Comparison of ENCODE assay signal across 8 cellular contexts in genomic region chr11:10076458-10077141, GRCh38.
A peak's percentile ranks its signal among the peaks of the same experiment; 100 is the strongest.
DNase-seq lines count a peak whose midpoint lies in the region; ATAC-seq and TF ChIP-seq lines count a peak whose summit lies in the region.

No MANE protein-coding gene starts in this region.

- H3K4me1 Mint-ChIP-seq in activated CD8-positive, alpha-beta T cell treated with anti-CD3 and anti-CD28 coated beads, Interleukin-2, amount 10 ng/mL, durations not matched to agents 7 days and 5 days (ENCODE audit: low read depth), result no peaks in the 10 kb centered on the region

- no peak overlapping the region for H3K4me3 Mint-ChIP-seq in activated CD8-positive, alpha-beta T cell treated with anti-CD3 and anti-CD28 coated beads, Interleukin-2, amount 10 ng/mL, durations not matched to agents 7 days and 5 days

- no peaks in the 10 kb centered on the region for H3K27me3 Mint-ChIP-seq in activated CD8-positive, alpha-beta T cell treated with anti-CD3 and anti-CD28 coated beads, Interleukin-2, amount 10 ng/mL, durations not matched to agents 7 days and 5 days (ENCODE audit: low read depth)

- POLR2A ChIA-PET in activated CD8-positive, alpha-beta T cell treated with anti-CD3 and anti-CD28 coated beads, Interleukin-2, amount 10 ng/mL, durations not matched to agents 7 days and 5 days (lab: Charles Lee), result interaction anchor here (0.6 kb wide), 1 partner anchor 194 kb away, joined by 3 read pairs; no protein-coding TSS in a partner anchor

- no peaks in the 10 kb centered on the region for H3K27me3 ChIP-seq in heart left ventricle

- peaks cover 0 to 11% (median 0%) of the 10 kb centered on the region in 12 donors for H3K4me1 ChIP-seq in heart left ventricle

- H3K36me3 ChIP-seq in heart left ventricle, result no peaks in the 10 kb centered on the region

- peaks cover 29% of the 10 kb centered on the region for H3K9me3 Mint-ChIP-seq in activated CD8-positive, alpha-beta T cell treated with anti-CD3 and anti-CD28 coated beads, Interleukin-2, amount 10 ng/mL, durations not matched to agents 7 days and 5 days (ENCODE audit: insufficient read depth)

- intact Hi-C loops in heart left ventricle (cut with DNase I), result no loop called here

- H3K27ac ChIP-seq in heart left ventricle, result no peak overlapping the region

- CTCF ChIA-PET in activated CD8-positive, alpha-beta T cell treated with anti-CD3 and anti-CD28 coated beads, Interleukin-2, amount 10 ng/mL, durations not matched to agents 7 days and 5 days (lab: Charles Lee), result interaction anchor here (0.7 to 2.5 kb wide), 16 partner anchors 8 to 593 kb away, joined by 3 to 16 read pairs (median 3); no protein-coding TSS in a partner anchor

- ATAC-seq in GM19324 (IDR thresholded peaks at IDR 0.05; ENCODE audit: low FRiP score, unreplicated experiment) (peak; percentile 78), heart left ventricle (peak; percentile 61 to 86 (median 80)), HG03565 (IDR thresholded peaks at IDR 0.05; ENCODE audit: unreplicated experiment) (no peak)
- no peak for ATAC-seq in activated CD8-positive, alpha-beta T cell treated with anti-CD3 and anti-CD28 coated beads, Interleukin-2, amount 10 ng/mL, durations not matched to agents 7 days and 5 days

- H3K27ac Mint-ChIP-seq in activated CD8-positive, alpha-beta T cell treated with anti-CD3 and anti-CD28 coated beads, Interleukin-2, amount 10 ng/mL, durations not matched to agents 7 days and 5 days, result no peak overlapping the region

- WGBS in heart left ventricle, 4 donors, result 28 to 53% (median 42%) methylated on average over 6 of the region's 6 CpGs

- H3K36me3 Mint-ChIP-seq in activated CD8-positive, alpha-beta T cell treated with anti-CD3 and anti-CD28 coated beads, Interleukin-2, amount 10 ng/mL, durations not matched to agents 7 days and 5 days (ENCODE audit: low read depth), result no peaks in the 10 kb centered on the region

- TF ChIP-seq POLR2A in heart left ventricle (IDR thresholded peaks at IDR 0.05), result no peak

- H3K9me3 ChIP-seq in heart left ventricle, result peaks cover 0 to 43% (median 26%) of the 10 kb centered on the region in 12 donors

- DNase-seq in CMK (ENCODE audit: low read depth) (peak; percentile 38), LHCN-M2 (ENCODE audit: low read depth) (peak; percentile 27), heart left ventricle (peak; percentile 42 to 75 (median 70)), NCI-H187 treated with DMSO at 0.1 percent for 48 hours (lab: John Stamatoyannopoulos, UW) (no peak)
- DNase-seq in activated CD8-positive, alpha-beta T cell treated with anti-CD3 and anti-CD28 coated beads, Interleukin-2, amount 10 ng/mL, durations not matched to agents 7 days and 5 days, result peak; percentile 38
- DNase-seq in stimulated activated CD4-positive, alpha-beta T cell treated with anti-CD3 and anti-CD28 coated beads, Interleukin-2, amount 100 ng/mL, for 48 hours, result peak; percentile 33 to 35

- no peak overlapping the region for H3K4me3 ChIP-seq in heart left ventricle

- TF ChIP-seq CTCF in heart left ventricle (IDR thresholded peaks at IDR 0.05), result peak; percentile 25 to 55 (median 45)

Comparison
In these comparisons a context has a peak if more than half of its experiments do, and no peak if none do; other contexts are left out.
1. ATAC-seq: peak in GM19324 (single experiment) and heart left ventricle (4 of 4); none in activated CD8-positive, alpha-beta T cell treated with anti-CD3 and anti-CD28 coated beads, Interleukin-2, amount 10 ng/mL, durations not matched to agents 7 days and 5 days (single experiment) and HG03565 (single experiment).